Comparison of ENCODE assay signal across 9 cellular contexts in genomic region chr11:15819679-15820286, GRCh38.
DNase-seq lines count a peak whose midpoint lies in the region; ATAC-seq, FAIRE-seq and TF ChIP-seq lines count a peak whose summit lies in the region.
"Had no signal": no experiment of that assay in that cellular context is flagged by ENCODE, and none has a peak within 500 bp of the region (broad histone marks: within the 10 kb centered on the region; RNA-seq: fewer than 3 reads in every experiment).

No MANE protein-coding gene starts in this region.

- peaks cover 38% of the 10 kb centered on the region for H3K4me1 Mint-ChIP-seq in MCF 10A (ENCODE audit: insufficient read depth, unreplicated experiment)

- dilution Hi-C loops in keratinocyte (cut with MboI; ENCODE audit: extremely low pct_ligation_motif_present, low sequenced_read_pairs), result no loop called here

- H3K9me1 ChIP-seq in keratinocyte (ENCODE audit: control insufficient read depth, extremely low read depth, insufficient read depth, low read length), result no peaks in the 10 kb centered on the region

- peak; percentile 87 for FAIRE-seq in keratinocyte (lab: Jason Lieb, UNC)
- FAIRE-seq: TTC549 had no signal

- H3K79me2 ChIP-seq in keratinocyte (ENCODE audit: control insufficient read depth, insufficient read depth, low read length), result no peaks in the 10 kb centered on the region

- H3K27me3 Mint-ChIP-seq in MCF 10A (ENCODE audit: insufficient read depth, unreplicated experiment), result no peaks in the 10 kb centered on the region

- POLR2A ChIA-PET in MCF 10A (lab: Yijun Ruan, JAX), result interaction anchor here (0.5 to 1.8 kb wide), 4 partner anchors 10 to 786 kb away, joined by 3 to 10 read pairs (median 4); no protein-coding TSS in a partner anchor

- DNase-seq in DMS53 (lab: John Stamatoyannopoulos, UW), result peak; percentile 81
- peak; percentile 50 for DNase-seq in RKO (ENCODE audit: low spot score)
- peak; percentile 72 for DNase-seq in MCF 10A (ENCODE audit: unreplicated experiment)
- no peak for DNase-seq in keratinocyte (ENCODE audit: low read depth, low spot score)
- DNase-seq in stimulated activated CD4-positive, alpha-beta T cell treated with anti-CD3 and anti-CD28 coated beads, Interleukin-4, amount 100 ng/mL, for 1 hour, result peak; percentile 38
- no peak for DNase-seq in hepatic stellate cell (ENCODE audit: low spot score)

- no TSS peak for BruUV-seq in MCF 10A (replicated peaks; lab: Mats Ljungman, UMichigan)

- H2AFZ ChIP-seq in keratinocyte (ENCODE audit: control insufficient read depth, low read length), result no peak overlapping the region

- no peak overlapping the region for H3K9ac ChIP-seq in keratinocyte (ENCODE audit: control insufficient read depth, extremely low read depth, insufficient read depth, low read length)

- H3K9me3 Mint-ChIP-seq in MCF 10A (ENCODE audit: unreplicated experiment), result no peaks in the 10 kb centered on the region

- no peaks in the 10 kb centered on the region for H4K20me1 ChIP-seq in keratinocyte (ENCODE audit: control insufficient read depth, extremely low read depth, insufficient read depth, low read length)

- intact Hi-C loops in MCF 10A (cut with micrococcal nuclease), result loop anchor here (1.0 to 5.0 kb wide), 3 partner anchors 112 to 787 kb away; no protein-coding TSS in a partner anchor

- ATAC-seq in GM19397 (IDR thresholded peaks at IDR 0.05; ENCODE audit: unreplicated experiment) (peak; percentile 90), HG03457 (IDR thresholded peaks at IDR 0.05; ENCODE audit: unreplicated experiment) (peak; percentile 78)

- H3K9me3 ChIP-seq in keratinocyte (ENCODE audit: control insufficient read depth, low read depth, low read length), result no peaks in the 10 kb centered on the region

- CTCF ChIA-PET in MCF 10A (lab: Yijun Ruan, JAX), result interaction anchor here (0.6 to 4.3 kb wide), 35 partner anchors 11 to 794 kb away, joined by 3 to 29 read pairs (median 4); no protein-coding TSS in a partner anchor

- no peaks in the 10 kb centered on the region for H3K36me3 ChIP-seq in keratinocyte (ENCODE audit: control insufficient read depth in 2 of 2, extremely low read depth in 1 of 2, insufficient read depth in 2 of 2, low read length in 2 of 2)

- no peaks in the 10 kb centered on the region for H3K27me3 ChIP-seq in keratinocyte (ENCODE audit: control insufficient read depth, extremely low read depth, insufficient read depth, low read length)

- no peak overlapping the region for H3K27ac ChIP-seq in keratinocyte (ENCODE audit: control insufficient read depth, insufficient read depth, low read length)

- no peaks in the 10 kb centered on the region for H3K36me3 Mint-ChIP-seq in MCF 10A (ENCODE audit: insufficient read depth, unreplicated experiment)

- peak; percentile 87 for TF ChIP-seq CTCF in MCF 10A (IDR thresholded peaks at IDR 0.05; ENCODE audit: unreplicated experiment)
- TF ChIP-seq CTCF in keratinocyte (optimal IDR thresholded peaks at IDR 0.05 in 1 of 3, IDR thresholded peaks at IDR 0.05 in 1 of 3, conservative IDR thresholded peaks at IDR 0.05 in 1 of 3; ENCODE audit: extremely low read depth in 1 of 3, insufficient read depth in 2 of 3, low read length in 3 of 3), result peak; percentile 98

- no peak overlapping the region for H3K4me3 Mint-ChIP-seq in MCF 10A (ENCODE audit: unreplicated experiment)

- H3K27ac Mint-ChIP-seq in MCF 10A (ENCODE audit: low read depth, unreplicated experiment), result no peak overlapping the region

- H3K4me1 ChIP-seq in keratinocyte (ENCODE audit: control insufficient read depth, extremely low read depth, insufficient read depth, low read length), result peaks cover 7% of the 10 kb centered on the region

- no peak overlapping the region for H3K4me3 ChIP-seq in keratinocyte (ENCODE audit: control insufficient read depth in 2 of 3, extremely low read depth in 1 of 3, insufficient read depth in 2 of 3, low read depth in 1 of 3, low read length in 3 of 3)

- no peak overlapping the region for H3K4me2 ChIP-seq in keratinocyte (ENCODE audit: control insufficient read depth, extremely low read depth, insufficient read depth, low read depth, low read length)

Comparison
In these comparisons a context has a peak if more than half of its experiments do, and no peak if none do; other contexts are left out.
1. DNase-seq: peak in DMS53 (single experiment), RKO (single experiment), MCF 10A (single experiment) and stimulated activated CD4-positive, alpha-beta T cell treated with anti-CD3 and anti-CD28 coated beads, Interleukin-4, amount 100 ng/mL, for 1 hour (single experiment); none in keratinocyte (single experiment) and hepatic stellate cell (single experiment).